Comparison of ENCODE assay signal across 9 cellular contexts in genomic region chr3:122975163-122975923, GRCh38. TPM values are rescaled to one million over a fixed set of nuclear protein-coding genes. Genes with fewer than 3 reads are reported as not detected.
DNase-seq lines count a peak whose midpoint lies in the region; ATAC-seq and TF ChIP-seq lines count a peak whose summit lies in the region.
"Had no signal": no experiment of that assay in that cellular context is flagged by ENCODE, and none has a peak within 500 bp of the region (broad histone marks: within the 10 kb centered on the region; RNA-seq: fewer than 3 reads in every experiment).

No MANE protein-coding gene starts in this region.

- H3K4me1 ChIP-seq in RWPE2 (ENCODE audit: insufficient read depth, poor library complexity, severe bottlenecking) (peaks cover 10% of the 10 kb centered on the region), sigmoid colon (peaks cover 0 to 39% (median 29%) of the 10 kb centered on the region in 4 donors)

- no peak for TF ChIP-seq EP300 in sigmoid colon (IDR thresholded peaks at IDR 0.05)

- 23 to 58% methylated on average over 12 of the region's 12 CpGs for WGBS in sigmoid colon, 2 donors

- TF ChIP-seq CTCF in AG10803 (conservative IDR thresholded peaks at IDR 0.05; ENCODE audit: low read length) (no peak), RWPE2 (IDR thresholded peaks at IDR 0.05; ENCODE audit: poor library complexity, severe bottlenecking) (no peak), fibroblast of the aortic adventitia (IDR thresholded peaks at IDR 0.05; ENCODE audit: insufficient read depth, low read length) (no peak), sigmoid colon (IDR thresholded peaks at IDR 0.05) (no peak), RWPE1 (conservative IDR thresholded peaks at IDR 0.05; ENCODE audit: low read depth) (no peak)

- H3K4me3 ChIP-seq in AG10803 (ENCODE audit: low read length) (no peak overlapping the region), RWPE2 (ENCODE audit: severe bottlenecking) (no peak overlapping the region), fibroblast of the aortic adventitia (ENCODE audit: low read depth, low read length) (peak overlapping the region; percentile 7), sigmoid colon (no peak overlapping the region)

- no peaks in the 10 kb centered on the region for H3K27me3 ChIP-seq in RWPE2 (ENCODE audit: insufficient read depth, poor library complexity, severe bottlenecking)
- H3K27me3 ChIP-seq in sigmoid colon: no peaks in the 10 kb centered on the region

- no peaks in the 10 kb centered on the region for H3K36me3 ChIP-seq in RWPE2 (ENCODE audit: low read depth)
- H3K36me3 ChIP-seq in sigmoid colon: no peaks in the 10 kb centered on the region

- ATAC-seq in GM18517 (IDR thresholded peaks at IDR 0.05; ENCODE audit: unreplicated experiment): peak; percentile 66
- peak; percentile 73 for ATAC-seq in HG03442 (IDR thresholded peaks at IDR 0.05; ENCODE audit: unreplicated experiment)
- peak; percentile 62 for ATAC-seq in RWPE2 (ENCODE audit: low read depth)
- ATAC-seq: HCT116 had no signal

- DNase-seq in AG10803 (ENCODE audit: low read depth) (peak; percentile 37), RWPE2 (ENCODE audit: low spot score) (no peak), fibroblast of the aortic adventitia (ENCODE audit: low read depth) (peak; percentile 80), sigmoid colon (peak; percentile 89), RWPE1 (ENCODE audit: low spot score) (no peak), NCI-H146 treated with DMSO at 0.1 percent for 48 hours (lab: John Stamatoyannopoulos, UW; ENCODE audit: unreplicated experiment) (no peak)

- H3K9me3 ChIP-seq in RWPE2 (ENCODE audit: severe bottlenecking) (no peaks in the 10 kb centered on the region), sigmoid colon (no peaks in the 10 kb centered on the region)

- CTCF ChIA-PET in RWPE1 (lab: Yijun Ruan, JAX): interaction anchor here (0.5 to 0.7 kb wide), 3 partner anchors 13 to 171 kb away, joined by 3 to 4 read pairs (median 3); no protein-coding TSS in a partner anchor

- H3K27ac ChIP-seq in RWPE2 (ENCODE audit: poor library complexity, severe bottlenecking) (no peak overlapping the region), sigmoid colon (peak overlapping the region; percentile 31 to 80 (median 63)), RWPE1 (no peak overlapping the region)

- no peak for TF ChIP-seq POLR2A in sigmoid colon (IDR thresholded peaks at IDR 0.05)

- POLR2A ChIA-PET in RWPE1 (lab: Yijun Ruan, JAX; ENCODE audit: low non-redundant PET): no interaction called here

- intact Hi-C loops in sigmoid colon (cut with DNase I): no loop called here

RNA-seq across cellular contexts. Expression of gene SEMA5B, which starts 52.2 kb away (rescaled TPM):
- total RNA-seq in fibroblast of the aortic adventitia (ENCODE audit: low replicate concordance) (0.18 and 0.41 TPM in 2 replicates), sigmoid colon (under 1 TPM in 3 of 4 donors, not detected in 1; 0.36 to 0.68 (median 0.55) TPM)
- under 1 TPM in 2 of 3 donors, not detected in 1; 0.52 to 0.69 TPM for polyA plus RNA-seq in sigmoid colon

Comparison
In these comparisons a context has a peak if more than half of its experiments do, and no peak if none do; other contexts are left out.
1. DNase-seq: peak in AG10803 (single experiment), fibroblast of the aortic adventitia (single experiment) and sigmoid colon (single experiment); none in RWPE2 (single experiment), RWPE1 (single experiment) and NCI-H146 treated with DMSO at 0.1 percent for 48 hours (single experiment).
2. H3K27ac ChIP-seq: peak in sigmoid colon (4 of 4); none in RWPE2 (single experiment) and RWPE1 (single experiment).
3. Peak in every context shown above with its lines, with median percentiles within 50 percentile points of each other: ATAC-seq.